8 cellular contexts compared by ENCODE assay signal in genomic region chr3:141487419-141488345, GRCh38. TPM values are rescaled to one million over a fixed set of nuclear protein-coding genes. Genes with fewer than 3 reads are reported as not detected.
DNase-seq lines count a peak whose midpoint lies in the region; ATAC-seq and TF ChIP-seq lines count a peak whose summit lies in the region.

No MANE protein-coding gene starts in this region.

- H3K27me3 ChIP-seq in upper lobe of right lung, result no peaks in the 10 kb centered on the region

- H3K36me3 Mint-ChIP-seq in activated naive CD4-positive, alpha-beta T cell treated with anti-CD3 and anti-CD28 coated beads, Interleukin-2, amount 50 U/mL, for 72 hours, result peaks cover 8 to 12% of the 10 kb centered on the region in 2 donors

- H3K4me1 ChIP-seq in upper lobe of right lung, result peaks cover 16% of the 10 kb centered on the region

- peak overlapping the region; percentile 97 to 98 for H3K27ac Mint-ChIP-seq in activated naive CD4-positive, alpha-beta T cell treated with anti-CD3 and anti-CD28 coated beads, Interleukin-2, amount 50 U/mL, for 72 hours

- TF ChIP-seq CTCF in NB4 (IDR thresholded peaks at IDR 0.05; ENCODE audit: low read depth, low read length) (no peak), upper lobe of right lung (IDR thresholded peaks at IDR 0.05) (no peak)

- TF ChIP-seq POLR2A in GM10847 (IDR thresholded peaks at IDR 0.05; ENCODE audit: extremely low read depth, insufficient read length) (peak; percentile 42), NB4 (IDR thresholded peaks at IDR 0.05; ENCODE audit: extremely low read depth, insufficient read length) (peak; percentile 56)

- H3K9me3 ChIP-seq in upper lobe of right lung, result no peaks in the 10 kb centered on the region

- intact Hi-C loops in Right ventricle myocardium superior (cut with DNase I), result no loop called here
- intact Hi-C loops in upper lobe of right lung (cut with DNase I), result no loop called here

- peak; percentile 68 for ATAC-seq in HG02588 (IDR thresholded peaks at IDR 0.05; ENCODE audit: unreplicated experiment)
- peak; percentile 71 for ATAC-seq in SK-N-SH treated with all-trans-retinoic acid at 6 μM for 48 hours
- peak; percentile 72 to 80 for ATAC-seq in activated naive CD4-positive, alpha-beta T cell treated with anti-CD3 and anti-CD28 coated beads, Interleukin-2, amount 50 U/mL, for 72 hours
- peak; percentile 75 for ATAC-seq in Right ventricle myocardium superior (ENCODE audit: poor library complexity)
- peak; percentile 82 for ATAC-seq in upper lobe of right lung

- H3K36me3 ChIP-seq in upper lobe of right lung, result no peaks in the 10 kb centered on the region

- H3K4me3 ChIP-seq in NB4 (ENCODE audit: low read depth, low read length) (peak overlapping the region; percentile 83), upper lobe of right lung (peak overlapping the region; percentile 73)

- peak overlapping the region; percentile 90 for H3K27ac ChIP-seq in upper lobe of right lung

- DNase-seq in NB4 (ENCODE audit: low read depth) (peak; percentile 89), Right ventricle myocardium superior (peak; percentile 81), pons (ENCODE audit: low spot score) (peak; percentile 38), upper lobe of right lung (peak; percentile 92)
- peak; percentile 81 to 93 for DNase-seq in activated naive CD4-positive, alpha-beta T cell treated with anti-CD3 and anti-CD28 coated beads, Interleukin-2, amount 50 U/mL, for 72 hours (ENCODE audit: low spot score in 2 of 2)

- peaks cover 0 to 6% of the 10 kb centered on the region in 2 donors for H3K9me3 Mint-ChIP-seq in activated naive CD4-positive, alpha-beta T cell treated with anti-CD3 and anti-CD28 coated beads, Interleukin-2, amount 50 U/mL, for 72 hours

TF ChIP-seq in SK-N-SH treated with all-trans-retinoic acid at 6 μM for 48 hours, 23 proteins besides CTCF, POLR2A, EP300 and RAD21:
- no peak for TF ChIP-seq ZC3H10 (CRISPR knock-in tag; IDR thresholded peaks at IDR 0.05)
- no peak for TF ChIP-seq POU6F1 (CRISPR knock-in tag; IDR thresholded peaks at IDR 0.05; ENCODE audit: borderline replicate concordance, low read depth)
- no peak for TF ChIP-seq ISL1 (CRISPR knock-in tag; IDR thresholded peaks at IDR 0.05)
- TF ChIP-seq ARNTL (CRISPR knock-in tag; IDR thresholded peaks at IDR 0.05; ENCODE audit: borderline replicate concordance, low read depth), result no peak
- TF ChIP-seq ZNF8 (CRISPR knock-in tag; IDR thresholded peaks at IDR 0.05), result no peak
- no peak for TF ChIP-seq RARB (CRISPR knock-in tag; IDR thresholded peaks at IDR 0.05)
- no peak for TF ChIP-seq GLIS3 (CRISPR knock-in tag; IDR thresholded peaks at IDR 0.05)
- TF ChIP-seq SNAI2 (CRISPR knock-in tag; IDR thresholded peaks at IDR 0.05), result no peak; the same call in 1 of the 2 replicates
- TF ChIP-seq ZFP30 (CRISPR knock-in tag; IDR thresholded peaks at IDR 0.05), result no peak
- TF ChIP-seq CSRNP3 (CRISPR knock-in tag; IDR thresholded peaks at IDR 0.05), result no peak
- no peak for TF ChIP-seq CSDC2 (CRISPR knock-in tag; IDR thresholded peaks at IDR 0.05)

RNA-seq across cellular contexts. Expression of gene RASA2, which starts 0.9 kb away (rescaled TPM):
- total RNA-seq in activated naive CD4-positive, alpha-beta T cell treated with anti-CD3 and anti-CD28 coated beads, Interleukin-2, amount 50 U/mL, for 72 hours, result 10 to 100 TPM; 27.1 to 31.1 TPM
- 3.5 TPM for total RNA-seq in Right ventricle myocardium superior
- 30.3 TPM for total RNA-seq in upper lobe of right lung

Comparison
In these comparisons a context has a peak if more than half of its experiments do, and no peak if none do; other contexts are left out.
1. Peak in every context shown above with its lines: DNase-seq, ATAC-seq, H3K4me3 ChIP-seq and H3K27ac ChIP-seq.
2. DNase-seq: peak in every context shown above with its lines; median percentile 92 in upper lobe of right lung; 89 in NB4; 87 in activated naive CD4-positive, alpha-beta T cell treated with anti-CD3 and anti-CD28 coated beads, Interleukin-2, amount 50 U/mL, for 72 hours; 81 in Right ventricle myocardium superior; 38 in pons.